ENCODE assay signal across 27 cellular contexts in genomic region chr3:89315750-89316149, GRCh38.
"Had no signal": no experiment of that assay in that cellular context is flagged by ENCODE, and none has a peak within 500 bp of the region (broad histone marks: within the 10 kb centered on the region; RNA-seq: fewer than 3 reads in every experiment).

No MANE protein-coding gene starts in this region.

- H3K9me3 Mint-ChIP-seq: neural crest cell; stimulated activated naive CD8-positive, alpha-beta T cell treated with anti-CD3 and anti-CD28 coated beads, Interleukin-15, Interleukin-2, amounts not matched to agents 100 ng/mL and 50 ng/mL, for 24 hours had no signal

- H3K4me3 Mint-ChIP-seq: natural killer cell treated with Interleukin-12 subunit alpha and Interleukin-12 subunit beta and Interleukin-15 and Interleukin-18, amount 100 ng/mL, for 72 hours; nephron progenitor cell; neural crest cell; stimulated activated effector memory CD8-positive, alpha-beta T cell treated with anti-CD3 and anti-CD28 coated beads, Interleukin-12 subunit alpha, Interleukin-12 subunit beta, amount 100 ng/mL, for 72 hours; stimulated activated naive B cell treated with anti-CD40 and anti-IgM and Interleukin-4, amounts not matched to agents 10 μg/mL and 1 μg/mL and 100 μg/mL, for 72 hours; stimulated activated naive CD8-positive, alpha-beta T cell treated with anti-CD3 and anti-CD28 coated beads, Interleukin-15, Interleukin-2, amounts not matched to agents 100 ng/mL and 50 ng/mL, for 24 hours had no signal

- H3K27ac Mint-ChIP-seq: natural killer cell treated with Interleukin-12 subunit alpha and Interleukin-12 subunit beta and Interleukin-15 and Interleukin-18, amount 100 ng/mL, for 72 hours; nephron progenitor cell; progenitor cell of endocrine pancreas; stimulated activated effector memory CD8-positive, alpha-beta T cell treated with anti-CD3 and anti-CD28 coated beads, Interleukin-12 subunit alpha, Interleukin-12 subunit beta, amount 100 ng/mL, for 72 hours; stimulated activated naive B cell treated with anti-CD40 and anti-IgM and Interleukin-4, amounts not matched to agents 10 μg/mL and 1 μg/mL and 100 μg/mL, for 72 hours; stimulated activated naive CD8-positive, alpha-beta T cell treated with anti-CD3 and anti-CD28 coated beads, Interleukin-15, Interleukin-2, amounts not matched to agents 100 ng/mL and 50 ng/mL, for 24 hours had no signal

- ATAC-seq: natural killer cell treated with Interleukin-12 subunit alpha and Interleukin-12 subunit beta and Interleukin-15 and Interleukin-18, amount 100 ng/mL, for 72 hours; psoas muscle; right cardiac atrium; right lobe of liver; stimulated activated effector memory CD8-positive, alpha-beta T cell treated with anti-CD3 and anti-CD28 coated beads, Interleukin-12 subunit alpha, Interleukin-12 subunit beta, amount 100 ng/mL, for 72 hours; stimulated activated naive B cell treated with anti-CD40 and anti-IgM and Interleukin-4, amounts not matched to agents 10 μg/mL and 1 μg/mL and 100 μg/mL, for 72 hours had no signal

- H3K27ac ChIP-seq: neutrophil, parathyroid adenoma, psoas muscle, right lobe of liver, sigmoid colon, stomach, thoracic aorta, thyroid gland, tibial nerve, upper lobe of left lung, vagina had no signal

- H3K9ac ChIP-seq: parathyroid adenoma had no signal

- H3K36me3 Mint-ChIP-seq: stimulated activated effector memory CD8-positive, alpha-beta T cell treated with anti-CD3 and anti-CD28 coated beads, Interleukin-12 subunit alpha, Interleukin-12 subunit beta, amount 100 ng/mL, for 72 hours; stimulated activated naive B cell treated with anti-CD40 and anti-IgM and Interleukin-4, amounts not matched to agents 10 μg/mL and 1 μg/mL and 100 μg/mL, for 72 hours had no signal

- H3K27me3 Mint-ChIP-seq: natural killer cell treated with Interleukin-12 subunit alpha and Interleukin-12 subunit beta and Interleukin-15 and Interleukin-18, amount 100 ng/mL, for 72 hours; progenitor cell of endocrine pancreas; stimulated activated naive B cell treated with anti-CD40 and anti-IgM and Interleukin-4, amounts not matched to agents 10 μg/mL and 1 μg/mL and 100 μg/mL, for 72 hours; stimulated activated naive CD8-positive, alpha-beta T cell treated with anti-CD3 and anti-CD28 coated beads, Interleukin-15, Interleukin-2, amounts not matched to agents 100 ng/mL and 50 ng/mL, for 24 hours had no signal

- H3K4me3 ChIP-seq: psoas muscle, right lobe of liver, sigmoid colon, stomach, thoracic aorta, thyroid gland, tibial nerve, upper lobe of left lung, vagina had no signal

- H3K9me3 ChIP-seq: neutrophil, psoas muscle, right lobe of liver, sigmoid colon, stomach, thoracic aorta, thyroid gland, tibial nerve, upper lobe of left lung, vagina had no signal

- H2AFZ ChIP-seq: parathyroid adenoma had no signal

- H3K4me1 Mint-ChIP-seq: stimulated activated effector memory CD8-positive, alpha-beta T cell treated with anti-CD3 and anti-CD28 coated beads, Interleukin-12 subunit alpha, Interleukin-12 subunit beta, amount 100 ng/mL, for 72 hours; stimulated activated naive B cell treated with anti-CD40 and anti-IgM and Interleukin-4, amounts not matched to agents 10 μg/mL and 1 μg/mL and 100 μg/mL, for 72 hours had no signal

- H3K79me2 ChIP-seq: parathyroid adenoma had no signal

- DNase-seq: nephron progenitor cell; nucleus accumbens; posterior cingulate gyrus; psoas muscle; right cardiac atrium; right lobe of liver; sigmoid colon; small intestine; stimulated activated CD4-positive, alpha-beta T cell treated with anti-CD3 and anti-CD28 coated beads, Interleukin-15, amount 100 ng/mL, for 24 hours; stimulated activated CD4-positive, alpha-beta T cell treated with anti-CD3 and anti-CD28 coated beads, Interleukin-2, amount 100 ng/mL, for 24 hours; stimulated activated CD4-positive, alpha-beta T cell treated with anti-CD3 and anti-CD28 coated beads, Interleukin-2, amount 100 ng/mL, for 48 hours; stimulated activated CD4-positive, alpha-beta T cell treated with anti-CD3 and anti-CD28 coated beads, Interleukin-4, amount 100 ng/mL, for 24 hours; stimulated activated naive B cell treated with anti-CD40 and anti-IgM and Interleukin-4, amounts not matched to agents 10 μg/mL and 1 μg/mL and 100 μg/mL, for 72 hours; stimulated activated naive CD4-positive, alpha-beta T cell treated with Interleukin-2 at 50 U/mL for 16 hours; stomach; thyroid gland; upper lobe of left lung had no signal

- H3K4me1 ChIP-seq: parathyroid adenoma, psoas muscle, right lobe of liver, thyroid gland, tibial nerve, upper lobe of left lung, vagina had no signal

- H3K36me3 ChIP-seq: neutrophil, right lobe of liver, sigmoid colon, stomach, thoracic aorta, thyroid gland, tibial nerve, upper lobe of left lung, vagina had no signal

- H3K27me3 ChIP-seq: neutrophil, right lobe of liver, sigmoid colon, stomach, thyroid gland, tibial nerve, upper lobe of left lung, vagina had no signal
